21 cellular contexts compared by ENCODE assay signal in genomic region chr14:77902806-77903205, GRCh38.
"Had no signal": no experiment of that assay in that cellular context is flagged by ENCODE, and none has a peak within 500 bp of the region (broad histone marks: within the 10 kb centered on the region; RNA-seq: fewer than 3 reads in every experiment).

No MANE protein-coding gene starts in this region.

- H2AFZ ChIP-seq: hepatocyte had no signal

- H3K27ac ChIP-seq: ascending aorta, cardiac muscle cell, gastroesophageal sphincter, hepatocyte, right lobe of liver, testis, transverse colon had no signal

- H3K4me3 ChIP-seq: ascending aorta, cardiac muscle cell, gastroesophageal sphincter, hepatocyte, mucosa of descending colon, right lobe of liver, testis, transverse colon had no signal

- DNase-seq: activated CD4-positive, alpha-beta memory T cell treated with anti-CD3 and anti-CD28 coated beads for 36 hours; activated CD4-positive, alpha-beta T cell treated with anti-CD3 and anti-CD28 coated beads, Interleukin-2, amount 10 ng/mL, durations not matched to agents 24 days and 14 days; activated CD4-positive, CD25-positive, alpha-beta regulatory T cell treated with anti-CD3 and anti-CD28 coated beads, Interleukin-2, amount 50 U/mL, for 72 hours; activated CD8-positive, alpha-beta memory T cell treated with anti-CD3 and anti-CD28 coated beads, Interleukin-2, amount 50 U/mL, for 4 hours; activated gamma-delta T cell; activated naive CD4-positive, alpha-beta T cell treated with anti-CD3 and anti-CD28 coated beads, Interleukin-2, amount 10 ng/mL, durations not matched to agents 7 days and 5 days; activated naive CD8-positive, alpha-beta T cell treated with anti-CD3 and anti-CD28 coated beads, Interleukin-2, amount 10 ng/mL, durations not matched to agents 7 days and 5 days; activated T-cell treated with anti-CD3 and anti-CD28 coated beads, Interleukin-2, amount 50 U/mL, for 1 hour; cortex of kidney; left cardiac atrium; left ventricle myocardium superior; mucosa of descending colon; right lobe of liver; stimulated activated CD4-positive, alpha-beta T cell treated with anti-CD3 and anti-CD28 coated beads, Interleukin-2, amount 100 ng/mL, for 48 hours; stimulated activated naive CD8-positive, alpha-beta T cell treated with anti-CD3 and anti-CD28 coated beads, Interleukin-15, Interleukin-2, amounts not matched to agents 100 U/mL and 50 U/mL, for 24 hours; testis; transverse colon had no signal

- H3K27me3 ChIP-seq: ascending aorta, cardiac muscle cell, gastroesophageal sphincter, hepatocyte, right lobe of liver, testis, transverse colon had no signal

- H3K79me2 ChIP-seq: hepatocyte had no signal

- H3K36me3 ChIP-seq: ascending aorta, cardiac muscle cell, right lobe of liver, transverse colon had no signal

- H3K4me1 ChIP-seq: ascending aorta, gastroesophageal sphincter, right lobe of liver, testis, transverse colon had no signal

- H3K4me2 ChIP-seq: hepatocyte had no signal

- H3K9me3 ChIP-seq: ascending aorta, gastroesophageal sphincter, mucosa of descending colon, right lobe of liver, testis, transverse colon had no signal
